Comparison of ENCODE assay signal across 15 cellular contexts in the genomic region with DNA sequence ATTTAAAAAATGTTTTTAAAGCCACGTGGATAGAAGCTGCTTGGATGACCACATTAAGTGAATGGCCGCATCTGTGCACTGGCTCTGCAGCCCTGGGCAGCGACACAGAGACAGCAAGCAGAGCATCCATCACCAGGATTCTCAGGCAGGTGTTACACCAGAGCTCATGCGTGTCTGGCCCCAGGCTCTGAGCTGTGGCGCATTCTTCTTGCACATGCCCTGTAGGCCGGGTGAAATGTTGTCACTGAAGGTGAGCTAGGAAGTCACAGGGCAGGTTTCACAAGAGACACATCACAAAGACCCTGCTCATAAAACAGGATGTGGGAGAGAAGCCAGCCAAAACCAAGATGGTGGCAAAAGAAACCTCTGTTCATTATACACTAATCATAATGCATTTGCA. TPM values are rescaled to one million over a fixed set of nuclear protein-coding genes. Genes with fewer than 3 reads are reported as not detected.
DNase-seq lines count a peak whose midpoint lies in the region; ATAC-seq and TF ChIP-seq lines count a peak whose summit lies in the region.
"Had no signal": no experiment of that assay in that cellular context is flagged by ENCODE, and none has a peak within 500 bp of the region (broad histone marks: within the 10 kb centered on the region; RNA-seq: fewer than 3 reads in every experiment).

No MANE protein-coding gene starts in this region.

- peaks cover 0 to 17% of the 10 kb centered on the region in 2 donors for H3K9me3 ChIP-seq in left lung

- no peaks in the 10 kb centered on the region for H3K36me3 ChIP-seq in left lung

- no peak overlapping the region for H3K27ac ChIP-seq in left lung

- no peak for TF ChIP-seq CTCF in left lung (IDR thresholded peaks at IDR 0.05)

- peaks cover 0 to 17% of the 10 kb centered on the region in 2 donors for H3K27me3 ChIP-seq in left lung

- ATAC-seq in left lung: no peak
- ATAC-seq: HepG2 had no signal

- H3K4me1 ChIP-seq in left lung: peaks cover 0 to 9% of the 10 kb centered on the region in 2 donors

- DNase-seq in activated CD8-positive, alpha-beta memory T cell treated with anti-CD3 and anti-CD28 coated beads, Interleukin-2, amount 50 U/mL, for 48 hours: peak; percentile 32
- DNase-seq in activated CD8-positive, alpha-beta memory T cell treated with anti-CD3 and anti-CD28 coated beads, Interleukin-2, amount 50 U/mL, for 4 hours: no peak
- DNase-seq in SHP77 treated with DMSO at 0.1 percent for 48 hours (lab: John Stamatoyannopoulos, UW): peak; percentile 39
- DNase-seq in mesenteric fat pad (ENCODE audit: low spot score): peak; percentile 79
- no peak for DNase-seq in NCI-H1436 (lab: John Stamatoyannopoulos, UW)
- DNase-seq in UCSD-AML1 (lab: John Stamatoyannopoulos, UW; ENCODE audit: unreplicated experiment): no peak
- DNase-seq in COLO829 (ENCODE audit: low spot score): no peak
- DNase-seq in left lung: no peak
- DNase-seq: GF-D8, GOT3, NCI-H1048, NCI-H2081 treated with DMSO at 0.1 percent for 48 hours, NCI-H510A treated with DMSO at 0.1 percent for 48 hours had no signal

- intact Hi-C loops in left lung (cut with DNase I): no loop called here

- H3K4me3 ChIP-seq in left lung: no peak overlapping the region

RNA-seq across cellular contexts. Expression of a gene that starts 8.4 kb away (rescaled TPM):
- total RNA-seq in mesenteric fat pad: 228 TPM
- total RNA-seq in left lung: 100 to 1,000 TPM in 1 of 2 donors, 10 to 100 TPM in 1; 44.8 to 116 TPM
- total RNA-seq: HepG2, OCI-LY7 had no signal

Comparison
In these comparisons a context has a peak if more than half of its experiments do, and no peak if none do; other contexts are left out.
1. DNase-seq: peak in activated CD8-positive, alpha-beta memory T cell treated with anti-CD3 and anti-CD28 coated beads, Interleukin-2, amount 50 U/mL, for 48 hours (single experiment), SHP77 treated with DMSO at 0.1 percent for 48 hours (single experiment) and mesenteric fat pad (single experiment); none in activated CD8-positive, alpha-beta memory T cell treated with anti-CD3 and anti-CD28 coated beads, Interleukin-2, amount 50 U/mL, for 4 hours (single experiment), NCI-H1436 (single experiment), UCSD-AML1 (single experiment), COLO829 (single experiment) and left lung (0 of 2).